11 cellular contexts compared by ENCODE assay signal in genomic region chr9:81381694-81382093, GRCh38.
"Had no signal": no experiment of that assay in that cellular context is flagged by ENCODE, and none has a peak within 500 bp of the region (broad histone marks: within the 10 kb centered on the region; RNA-seq: fewer than 3 reads in every experiment).

No MANE protein-coding gene starts in this region.

- DNase-seq: GM23248, GOT3, H7, HFFc6, KBM-7 had no signal

- H2AFZ ChIP-seq: GM23248 had no signal

- H3K9ac ChIP-seq: GM23248, KMS-11 had no signal

- H3K27ac Mint-ChIP-seq: HFFc6, IgD-negative memory B cell had no signal

- H3K4me1 Mint-ChIP-seq: IgD-negative memory B cell had no signal

- H3K36me3 ChIP-seq: HAP-1 had no signal

- H3K4me3 ChIP-seq: GM23248, HAP-1 had no signal

- H3K4me3 Mint-ChIP-seq: HFFc6, IgD-negative memory B cell had no signal

- H3K27ac ChIP-seq: GM23248, HL-60, KMS-11 had no signal

- ATAC-seq: HCT116, HepG2 had no signal

- H3K36me3 Mint-ChIP-seq: IgD-negative memory B cell had no signal

- H3K4me2 ChIP-seq: KMS-11 had no signal

- H3K9me3 ChIP-seq: HAP-1 had no signal

- H3K4me1 ChIP-seq: HAP-1 had no signal

- H3K9me3 Mint-ChIP-seq: HFFc6, IgD-negative memory B cell had no signal
